Comparison of ENCODE assay signal across 13 cellular contexts in genomic region chr1:10216148-10216749, GRCh38. TPM values are rescaled to one million over a fixed set of nuclear protein-coding genes. Genes with fewer than 3 reads are reported as not detected.
A peak's percentile ranks its signal among the peaks of the same experiment; 100 is the strongest.
DNase-seq lines count a peak whose midpoint lies in the region; ATAC-seq, FAIRE-seq and TF ChIP-seq lines count a peak whose summit lies in the region.
"Had no signal": no experiment of that assay in that cellular context is flagged by ENCODE, and none has a peak within 500 bp of the region (broad histone marks: within the 10 kb centered on the region; RNA-seq: fewer than 3 reads in every experiment).

No MANE protein-coding gene starts in this region.

- no peak overlapping the region for H4K5ac ChIP-seq in H9 (ENCODE audit: insufficient read length, low read depth, low read length)

- H4K91ac ChIP-seq in H9 (ENCODE audit: insufficient read length, low read depth, low read length), result no peak overlapping the region

- H3K27me3 Mint-ChIP-seq in nephron progenitor cell (ENCODE audit: low read depth, poor library complexity) (peaks cover 4% of the 10 kb centered on the region), H9 (ENCODE audit: low read depth) (no peaks in the 10 kb centered on the region)

- no peak overlapping the region for H3K18ac ChIP-seq in H9 (ENCODE audit: insufficient read length, low read depth, low read length)

- H3K14ac ChIP-seq in H9 (ENCODE audit: insufficient read depth, low read length), result no peak overlapping the region

- FAIRE-seq in GM12878 (lab: Jason Lieb, UNC), result peak; percentile 59
- FAIRE-seq: pancreas, TTC549 had no signal

- H4K20me1 ChIP-seq in GM12878 (ENCODE audit: control insufficient read depth, insufficient read depth) (no peaks in the 10 kb centered on the region), H9 (ENCODE audit: control insufficient read depth, insufficient read depth, insufficient read length) (no peaks in the 10 kb centered on the region)

- H2BK15ac ChIP-seq in H9 (ENCODE audit: low read depth, low read length), result no peak overlapping the region

- H3K4me1 ChIP-seq in ACC112 (ENCODE audit: control insufficient read depth, insufficient read depth, low read length, unreplicated experiment), result peaks cover 27% of the 10 kb centered on the region
- H3K4me1 ChIP-seq in GM12878 (ENCODE audit: control insufficient read depth, insufficient read depth, low read length), result peaks cover 10% of the 10 kb centered on the region; the same call in 1 of the 2 replicates
- no peaks in the 10 kb centered on the region; the same call in 1 of the 2 replicates for H3K4me1 ChIP-seq in H9 (ENCODE audit: insufficient read depth, low read length)

- H3K4me1 Mint-ChIP-seq in nephron progenitor cell (peaks cover 46% of the 10 kb centered on the region), H9 (peaks cover 38 to 44% of the 10 kb centered on the region in 2 experiments)

- H2AFZ ChIP-seq in ACC112 (ENCODE audit: low read length, unreplicated experiment) (no peak overlapping the region), GM12878 (ENCODE audit: control insufficient read depth, low read depth, low read length) (no peak overlapping the region), H9 (ENCODE audit: low read length) (no peak overlapping the region)

- no peak overlapping the region for H2BK20ac ChIP-seq in H9 (ENCODE audit: low read depth, low read length, poor library complexity, severe bottlenecking)

- H3K79me2 ChIP-seq in ACC112 (ENCODE audit: control insufficient read depth, insufficient read depth, low read length, unreplicated experiment) (peaks cover 91% of the 10 kb centered on the region), GM12878 (ENCODE audit: control insufficient read depth, insufficient read depth, low read length) (peaks cover 16% of the 10 kb centered on the region), H9 (ENCODE audit: insufficient read depth, low read length) (peaks cover 48% of the 10 kb centered on the region)

- no peak overlapping the region for H2BK120ac ChIP-seq in H9 (ENCODE audit: low read depth, low read length, poor library complexity, severe bottlenecking)

- peak; percentile 61 for ATAC-seq in GM12878
- no peak for ATAC-seq in GM19397 (IDR thresholded peaks at IDR 0.05; ENCODE audit: unreplicated experiment)
- ATAC-seq: pancreas had no signal

- peak overlapping the region; percentile 41 for H3K27ac Mint-ChIP-seq in nephron progenitor cell
- H3K27ac Mint-ChIP-seq in H9, result peak overlapping the region in 1 of 3 experiments; percentile 85; a peak in 2 of 7 replicates

- no peak overlapping the region for H2BK5ac ChIP-seq in H9 (ENCODE audit: insufficient read length, low read length)

- no peak overlapping the region for H4K8ac ChIP-seq in H9 (replicated peaks; ENCODE audit: insufficient read length, low read depth, low read length)

- CTCF ChIA-PET in GM12878 (lab: Yijun Ruan, JAX), result interaction anchor here (0.7 to 4.1 kb wide), 12 partner anchors 20 to 590 kb away, joined by 3 to 11 read pairs (median 3); partner anchors contain the start of genes LZIC and NMNAT1
- CTCF ChIA-PET in RWPE1 (lab: Yijun Ruan, JAX), result interaction anchor here (0.7 kb wide), 1 partner anchor 171 kb away, joined by 3 read pairs; no protein-coding TSS in a partner anchor

- no peak overlapping the region for H2BK12ac ChIP-seq in H9 (ENCODE audit: insufficient read length, low read depth, low read length)

- no peak overlapping the region for H3K23ac ChIP-seq in H9 (ENCODE audit: insufficient read length, low read depth, low read length)

- H3K56ac ChIP-seq in H9 (ENCODE audit: insufficient read length, low read depth, low read length), result no peak overlapping the region

- TF ChIP-seq EP300 in GM12878 (IDR thresholded peaks at IDR 0.05; ENCODE audit: borderline replicate concordance in 1 of 2, control insufficient read depth in 1 of 2, low read depth in 2 of 2, low read length in 2 of 2), result no peak

- intact Hi-C loops in GM12878 (cut with micrococcal nuclease; ENCODE audit: unreplicated experiment), result no loop called here

- SMC1A ChIA-PET in GM12878 (lab: Charles Lee; ENCODE audit: uncharacterized antibody, unreplicated experiment), result interaction anchor here (0.5 to 5.5 kb wide), 14 partner anchors 12 to 420 kb away, joined by 3 to 22 read pairs (median 3); no protein-coding TSS in a partner anchor

- H3K4me3 ChIP-seq in ACC112 (ENCODE audit: low read depth, low read length) (peak overlapping the region; percentile 62; the same call in 1 of the 2 replicates), GM12878 (peak overlapping the region; percentile 40; the same call in 1 of the 2 replicates)
- H3K4me3 ChIP-seq: pancreas, Peyer's patch had no signal

- H3K4ac ChIP-seq in H9 (ENCODE audit: low read depth, low read length), result no peak overlapping the region

- H2AK5ac ChIP-seq in H9 (ENCODE audit: insufficient read length, low read length), result no peak overlapping the region

- H3K27me3 ChIP-seq in ACC112 (ENCODE audit: insufficient read depth, low read length) (no peaks in the 10 kb centered on the region), GM12878 (replicated peaks in 1 of 2; ENCODE audit: control insufficient read depth in 2 of 2, insufficient read depth in 2 of 2, low read length in 1 of 2) (no peaks in the 10 kb centered on the region), H9 (ENCODE audit: insufficient read depth, low read length) (no peaks in the 10 kb centered on the region)
- H3K27me3 ChIP-seq: pancreas, Peyer's patch had no signal

- H3K9ac ChIP-seq in GM12878 (ENCODE audit: control insufficient read depth, insufficient read depth, low read length), result no peak overlapping the region
- H3K9ac ChIP-seq in H9 (ENCODE audit: extremely low read depth, insufficient read length, low read length), result no peak overlapping the region

- H3K36me3 Mint-ChIP-seq in nephron progenitor cell (ENCODE audit: low read depth), result no peaks in the 10 kb centered on the region
- no peaks in the 10 kb centered on the region for H3K36me3 Mint-ChIP-seq in H9 (ENCODE audit: insufficient read depth in 1 of 3, low read depth in 3 of 3)

- H3K79me1 ChIP-seq in H9 (ENCODE audit: insufficient read depth, low read depth, low read length, poor library complexity, severe bottlenecking), result peaks cover 5% of the 10 kb centered on the region

- no TSS peak for BruUV-seq in GM12878 (replicated peaks; lab: Mats Ljungman, UMichigan)

- RAD21 ChIA-PET in GM12878 (lab: Charles Lee; ENCODE audit: unreplicated experiment), result interaction anchor here (0.6 to 2.1 kb wide), 4 partner anchors 20 to 70 kb away, joined by 3 to 8 read pairs (median 4); no protein-coding TSS in a partner anchor

- TF ChIP-seq POLR2A in GM12878 (IDR thresholded peaks at IDR 0.05; ENCODE audit: low read depth, low read length), result no peak

- TF ChIP-seq CTCF in GM20000 (IDR thresholded peaks at IDR 0.05; ENCODE audit: extremely low read depth, missing control alignments), result no peak
- TF ChIP-seq CTCF in GM12878 (IDR thresholded peaks at IDR 0.05 in 2 of 3, conservative IDR thresholded peaks at IDR 0.05 in 1 of 3; ENCODE audit: control insufficient read depth in 2 of 3, extremely low read depth in 1 of 3, insufficient read depth in 1 of 3, low read depth in 3 of 3, low read length in 3 of 3), result no peak
- TF ChIP-seq CTCF in nephron progenitor cell (IDR thresholded peaks at IDR 0.05), result no peak
- no peak for TF ChIP-seq CTCF in GM13977 (IDR thresholded peaks at IDR 0.05; ENCODE audit: extremely low read depth, insufficient read depth, missing control alignments)
- no peak for TF ChIP-seq CTCF in RWPE1 (conservative IDR thresholded peaks at IDR 0.05; ENCODE audit: low read depth)
- TF ChIP-seq CTCF in H9 (conservative IDR thresholded peaks at IDR 0.05), result no peak

- no peaks in the 10 kb centered on the region for H3K9me3 Mint-ChIP-seq in nephron progenitor cell
- H3K9me3 Mint-ChIP-seq in H9, result no peaks in the 10 kb centered on the region

- H3K4me3 Mint-ChIP-seq in nephron progenitor cell, result no peak overlapping the region
- H3K4me3 Mint-ChIP-seq in H9, result no peak overlapping the region

- WGBS in GM12878 (ENCODE audit: insufficient coverage, insufficient replicate concordance, low lambda C conversion rate, missing lambda C conversion rate), result 34% methylated on average over 7 of the region's 7 CpGs
- no CpG with 5 or more reads among the region's 7 CpGs for WGBS in H9 (ENCODE audit: extremely low coverage, insufficient read length, low lambda C conversion rate)

- peak overlapping the region; percentile 19 for H3K4me2 ChIP-seq in GM12878 (ENCODE audit: control insufficient read depth, insufficient read depth)
- no peak overlapping the region for H3K4me2 ChIP-seq in H9 (ENCODE audit: insufficient read depth, insufficient read length, low read length)

- in situ Hi-C loops in GM12878 (cut with MboI), result no loop called here
- in situ Hi-C loops in GM13977 (cut with MboI; ENCODE audit: low pct_unique_long_range_greater_than_20kb, low sequenced_read_pairs, unreplicated experiment), result no loop called here

- H3K23me2 ChIP-seq in H9 (ENCODE audit: insufficient read length, low read depth, low read length, poor library complexity, severe bottlenecking), result peaks cover 7% of the 10 kb centered on the region

- POLR2A ChIA-PET in GM12878 (lab: Charles Lee) (interaction anchor here (0.6 to 1.3 kb wide), 6 partner anchors 12 to 416 kb away, joined by 3 to 7 read pairs (median 4); no protein-coding TSS in a partner anchor), RWPE1 (lab: Yijun Ruan, JAX; ENCODE audit: low non-redundant PET) (interaction anchor here (0.7 kb wide), 1 partner anchor 182 kb away, joined by 3 read pairs; no protein-coding TSS in a partner anchor)

- H3K36me3 ChIP-seq in ACC112 (ENCODE audit: insufficient read depth, low read length), result no peaks in the 10 kb centered on the region
- H3K36me3 ChIP-seq in GM12878 (ENCODE audit: control insufficient read depth in 2 of 2, insufficient read depth in 2 of 2, low read length in 1 of 2), result no peaks in the 10 kb centered on the region
- H3K36me3 ChIP-seq: pancreas, Peyer's patch had no signal

- H3T11ph ChIP-seq in H9 (ENCODE audit: low read length), result no peak overlapping the region

- DNase-seq in GM20000 (ENCODE audit: low spot score), result peak; percentile 18
- no peak for DNase-seq in GM12878 (ENCODE audit: low read depth, low spot score)
- no peak for DNase-seq in nephron progenitor cell
- DNase-seq in GM13977 (ENCODE audit: low spot score), result no peak
- DNase-seq in RWPE1 (ENCODE audit: low spot score), result no peak
- DNase-seq in H9, result no peak
- DNase-seq: C1 segment of cervical spinal cord, NCI-H2029, Peyer's patch had no signal

- no peak overlapping the region for H3K27ac ChIP-seq in ACC112 (ENCODE audit: low read depth, low read length)
- 0 out of 2 replicates have a peak overlapping the region, but pooled peaks have one; percentile 17 for H3K27ac ChIP-seq in GM12878 (ENCODE audit: control insufficient read depth, insufficient read depth)
- H3K27ac ChIP-seq in RWPE1, result no peak overlapping the region
- H3K27ac ChIP-seq in H9 (ENCODE audit: insufficient read length, low read depth, low read length), result no peak overlapping the region
- H3K27ac ChIP-seq: pancreas, Peyer's patch had no signal

- no peak for TF ChIP-seq RAD21 in GM12878 (IDR thresholded peaks at IDR 0.05; ENCODE audit: insufficient read depth, low read depth, low read length)

- H3K9me3 ChIP-seq in GM12878 (replicated peaks; ENCODE audit: control insufficient read depth, insufficient read depth, low read length), result no peaks in the 10 kb centered on the region
- no peaks in the 10 kb centered on the region for H3K9me3 ChIP-seq in H9 (ENCODE audit: control insufficient read depth, low read depth, low read length)
- H3K9me3 ChIP-seq: pancreas, Peyer's patch had no signal

RNA-seq across cellular contexts. Expression of gene KIF1B, which starts 5.9 kb away (rescaled TPM):
- 56.3 and 60.5 TPM in 2 replicates for total RNA-seq in GM12878 (2013; cell fraction: nucleolus; rRNA removed)
- total RNA-seq in GM12878 (2014; rRNA removed), result 10.5 and 10.6 TPM in 2 replicates
- total RNA-seq in GM12878 (2014; rRNA removed; fragmentation: Illumina TruSeq; extraction: Trizol), result 10.6 and 12.3 TPM in 2 replicates
- total RNA-seq in GM12878 (2021), result 13.3 and 16.5 TPM in 2 replicates
- polyA plus RNA-seq in GM12878 (2011; ENCODE audit: low read depth), result 2.8 TPM
- 7.5 and 9.0 TPM in 2 replicates for polyA plus RNA-seq in GM12878 (2011; rRNA removed)
- polyA plus RNA-seq in GM12878 (2011; cell fraction: cytosol; rRNA removed), result 8.4 and 11.5 TPM in 2 replicates
- 6.0 and 7.3 TPM in 2 replicates for polyA plus RNA-seq in GM12878 (2011; cell fraction: nucleus; rRNA removed)
- polyA plus RNA-seq in GM12878 (2012), result 2.7 TPM in 2 replicates
- 14.0 and 17.8 TPM in 2 replicates for polyA plus RNA-seq in GM12878 (2014; fragmentation: Illumina TruSeq; extraction: Trizol)
- 1 to 10 TPM; 2.1 to 2.2 TPM for polyA plus RNA-seq in GM12878 (2014; fragmentation: Nextera tagmentation; extraction: Ambion mirVana)
- polyA plus RNA-seq in GM12878 (2014; rRNA removed), result 7.9 and 8.5 TPM in 2 replicates
- polyA plus RNA-seq in GM12878 (2016; fragmentation: Nextera tagmentation; extraction: Ambion mirVana), result 1 to 10 TPM; 2.6 to 7.4 TPM
- 18.5 and 18.9 TPM in 2 replicates for polyA minus RNA-seq in GM12878 (2011; rRNA and poly(A)+ RNA removed)
- 4.3 and 6.1 TPM in 2 replicates for polyA minus RNA-seq in GM12878 (2011; cell fraction: cytosol; rRNA and poly(A)+ RNA removed)
- polyA minus RNA-seq in GM12878 (2011; cell fraction: nucleus; rRNA and poly(A)+ RNA removed), result 8.2 and 11.3 TPM in 2 replicates
- total RNA-seq in H9 (2021), result 55.3 and 57.7 TPM in 2 replicates
